In the genomic region with DNA sequence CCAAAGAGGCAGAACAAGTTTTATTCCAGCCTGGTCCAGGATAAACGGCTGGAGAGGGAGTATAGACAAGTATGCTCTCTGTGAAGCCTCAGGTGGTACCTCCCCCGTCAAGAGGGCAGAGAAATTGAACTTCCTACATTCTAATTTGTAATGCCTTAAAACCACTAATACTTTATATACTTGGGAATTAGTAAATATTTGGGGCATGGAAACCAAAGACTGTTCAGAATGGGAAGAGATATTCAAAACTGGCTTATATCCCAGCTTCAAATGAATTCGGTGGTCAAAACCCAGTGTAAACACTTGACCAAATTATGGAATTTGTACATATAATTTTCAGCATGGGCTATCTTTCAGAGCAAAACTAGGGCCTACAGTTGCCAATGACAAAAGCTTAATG, we compare ENCODE assay signal across 31 cellular contexts.
"Had no signal": no experiment of that assay in that cellular context is flagged by ENCODE, and none has a peak within 500 bp of the region (broad histone marks: within the 10 kb centered on the region; RNA-seq: fewer than 3 reads in every experiment).

No MANE protein-coding gene starts in this region.

- H3K4me1 Mint-ChIP-seq: activated CD4-positive, alpha-beta memory T cell treated with anti-CD3 and anti-CD28 coated beads, Interleukin-2, amount 10 ng/mL, durations not matched to agents 7 days and 5 days; activated CD4-positive, alpha-beta T cell treated with anti-CD3 and anti-CD28 coated beads, Interleukin-2, amount 10 ng/mL, durations not matched to agents 7 days and 5 days; activated naive CD4-positive, alpha-beta T cell treated with anti-CD3 and anti-CD28 coated beads, Interleukin-2, amount 10 ng/mL, durations not matched to agents 7 days and 5 days; activated naive CD8-positive, alpha-beta T cell treated with anti-CD3 and anti-CD28 coated beads, Interleukin-2, amount 10 ng/mL, durations not matched to agents 7 days and 5 days; brain; endodermal cell had no signal

- H3K27me3 Mint-ChIP-seq: activated CD4-positive, alpha-beta T cell treated with anti-CD3 and anti-CD28 coated beads, Interleukin-2, amount 10 ng/mL, durations not matched to agents 7 days and 5 days; activated naive CD4-positive, alpha-beta T cell treated with anti-CD3 and anti-CD28 coated beads, Interleukin-2, amount 10 ng/mL, durations not matched to agents 7 days and 5 days; activated naive CD8-positive, alpha-beta T cell treated with anti-CD3 and anti-CD28 coated beads, Interleukin-2, amount 10 ng/mL, durations not matched to agents 7 days and 5 days; activated T-cell treated with anti-CD3 and anti-CD28 coated beads, Interleukin-2, amount 50 U/mL, for 24 hours; brain had no signal

- ATAC-seq: activated naive CD4-positive, alpha-beta T cell treated with anti-CD3 and anti-CD28 coated beads, Interleukin-2, amount 50 U/mL, for 72 hours; activated T-cell treated with anti-CD3 and anti-CD28 coated beads, Interleukin-2, amount 50 U/mL, for 72 hours; esophagus mucosa; foreskin keratinocyte; gastrocnemius medialis; heart left ventricle; WTC11 had no signal

- H3K4me3 Mint-ChIP-seq: activated CD4-positive, alpha-beta memory T cell treated with anti-CD3 and anti-CD28 coated beads, Interleukin-2, amount 10 ng/mL, durations not matched to agents 7 days and 5 days; activated CD4-positive, alpha-beta T cell treated with anti-CD3 and anti-CD28 coated beads, Interleukin-2, amount 10 ng/mL, durations not matched to agents 7 days and 5 days; activated naive CD4-positive, alpha-beta T cell treated with anti-CD3 and anti-CD28 coated beads, Interleukin-2, amount 10 ng/mL, durations not matched to agents 7 days and 5 days; activated naive CD8-positive, alpha-beta T cell treated with anti-CD3 and anti-CD28 coated beads, Interleukin-2, amount 10 ng/mL, durations not matched to agents 7 days and 5 days; activated T-cell treated with anti-CD3 and anti-CD28 coated beads, Interleukin-2, amount 50 U/mL, for 24 hours; activated T-cell treated with anti-CD3 and anti-CD28 coated beads, Interleukin-2, amount 50 U/mL, for 72 hours; brain; endodermal cell; WTC11 had no signal

- DNase-seq: activated CD4-positive, alpha-beta memory T cell treated with anti-CD3 and anti-CD28 coated beads, Interleukin-2, amount 10 ng/mL, durations not matched to agents 7 days and 5 days; activated CD4-positive, alpha-beta T cell treated with anti-CD3 and anti-CD28 coated beads for 1 hour; activated CD4-positive, alpha-beta T cell treated with anti-CD3 and anti-CD28 coated beads for 4 hours; activated CD4-positive, alpha-beta T cell treated with anti-CD3 and anti-CD28 coated beads, Interleukin-2, amount 10 ng/mL, durations not matched to agents 7 days and 5 days; activated CD4-positive, alpha-beta T cell treated with anti-CD3 and anti-CD28 coated beads, Interleukin-2, amount 50 U/mL, for 4 hours; activated CD8-positive, alpha-beta memory T cell treated with anti-CD3 and anti-CD28 coated beads, Interleukin-2, amount 50 U/mL, for 48 hours; activated gamma-delta T cell; activated naive CD4-positive, alpha-beta T cell; activated naive CD4-positive, alpha-beta T cell treated with anti-CD3 and anti-CD28 coated beads, Interleukin-2, amount 10 ng/mL, durations not matched to agents 7 days and 5 days; activated naive CD8-positive, alpha-beta T cell treated with anti-CD3 and anti-CD28 coated beads, Interleukin-2, amount 10 ng/mL, durations not matched to agents 7 days and 5 days; activated T-cell treated with anti-CD3 and anti-CD28 coated beads for 4 hours; activated T-cell treated with anti-CD3 and anti-CD28 coated beads, Interleukin-2, amount 50 U/mL, for 24 hours; activated T-cell treated with anti-CD3 and anti-CD28 coated beads, Interleukin-2, amount 50 U/mL, for 72 hours; central memory CD4-positive, alpha-beta T cell; cerebellar nuclear complex; colonic mucosa; dorsolateral prefrontal cortex; effector memory CD4-positive, alpha-beta T cell; endodermal cell; foreskin keratinocyte; gastrocnemius medialis; glutamatergic neuron; heart left ventricle; T-helper 2 cell had no signal

- H3K36me3 Mint-ChIP-seq: activated naive CD4-positive, alpha-beta T cell treated with anti-CD3 and anti-CD28 coated beads, Interleukin-2, amount 10 ng/mL, durations not matched to agents 7 days and 5 days; activated naive CD4-positive, alpha-beta T cell treated with anti-CD3 and anti-CD28 coated beads, Interleukin-2, amount 50 U/mL, for 72 hours; activated naive CD8-positive, alpha-beta T cell treated with anti-CD3 and anti-CD28 coated beads, Interleukin-2, amount 10 ng/mL, durations not matched to agents 7 days and 5 days; WTC11 had no signal

- H3K27ac Mint-ChIP-seq: activated CD4-positive, alpha-beta memory T cell treated with anti-CD3 and anti-CD28 coated beads, Interleukin-2, amount 10 ng/mL, durations not matched to agents 7 days and 5 days; activated CD4-positive, alpha-beta T cell treated with anti-CD3 and anti-CD28 coated beads, Interleukin-2, amount 10 ng/mL, durations not matched to agents 7 days and 5 days; activated naive CD4-positive, alpha-beta T cell treated with anti-CD3 and anti-CD28 coated beads, Interleukin-2, amount 10 ng/mL, durations not matched to agents 7 days and 5 days; activated naive CD4-positive, alpha-beta T cell treated with anti-CD3 and anti-CD28 coated beads, Interleukin-2, amount 50 U/mL, for 72 hours; activated naive CD8-positive, alpha-beta T cell treated with anti-CD3 and anti-CD28 coated beads, Interleukin-2, amount 10 ng/mL, durations not matched to agents 7 days and 5 days; activated T-cell treated with anti-CD3 and anti-CD28 coated beads, Interleukin-2, amount 50 U/mL, for 24 hours; activated T-cell treated with anti-CD3 and anti-CD28 coated beads, Interleukin-2, amount 50 U/mL, for 72 hours; brain; endodermal cell; WTC11 had no signal

- H3K9me3 Mint-ChIP-seq: activated CD4-positive, alpha-beta memory T cell treated with anti-CD3 and anti-CD28 coated beads, Interleukin-2, amount 10 ng/mL, durations not matched to agents 7 days and 5 days; activated CD4-positive, alpha-beta T cell treated with anti-CD3 and anti-CD28 coated beads, Interleukin-2, amount 10 ng/mL, durations not matched to agents 7 days and 5 days; activated naive CD4-positive, alpha-beta T cell treated with anti-CD3 and anti-CD28 coated beads, Interleukin-2, amount 10 ng/mL, durations not matched to agents 7 days and 5 days; activated naive CD4-positive, alpha-beta T cell treated with anti-CD3 and anti-CD28 coated beads, Interleukin-2, amount 50 U/mL, for 72 hours; activated naive CD8-positive, alpha-beta T cell treated with anti-CD3 and anti-CD28 coated beads, Interleukin-2, amount 10 ng/mL, durations not matched to agents 7 days and 5 days; activated T-cell treated with anti-CD3 and anti-CD28 coated beads, Interleukin-2, amount 50 U/mL, for 24 hours; brain had no signal

- H3K4me3 ChIP-seq: ascending aorta, breast epithelium, cardiac muscle cell, colonic mucosa, dorsolateral prefrontal cortex, gastrocnemius medialis, heart left ventricle had no signal
